Comparison of ENCODE assay signal across 26 cellular contexts in the genomic region with DNA sequence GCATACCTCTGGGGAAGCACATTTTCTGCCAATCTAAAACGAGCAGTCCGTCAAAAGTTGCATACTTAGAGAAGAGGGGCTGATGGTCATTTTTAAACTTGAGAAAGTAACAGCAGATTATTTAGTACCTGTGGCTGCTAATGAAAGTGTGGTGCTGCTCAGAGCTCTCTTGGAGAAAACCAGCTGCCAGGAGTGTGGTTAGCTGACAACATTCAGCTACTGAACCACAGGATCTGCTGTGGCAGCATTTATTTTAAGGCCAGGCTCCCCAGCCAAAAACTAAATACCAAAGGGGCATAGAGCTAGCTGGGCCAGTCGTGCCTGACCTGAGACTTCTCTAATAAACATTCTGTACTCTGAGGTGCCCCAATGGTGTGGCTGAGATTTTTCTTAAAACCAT.
DNase-seq lines count a peak whose midpoint lies in the region; ATAC-seq and TF ChIP-seq lines count a peak whose summit lies in the region.
"Had no signal": no experiment of that assay in that cellular context is flagged by ENCODE, and none has a peak within 500 bp of the region (broad histone marks: within the 10 kb centered on the region; RNA-seq: fewer than 3 reads in every experiment).

No MANE protein-coding gene starts in this region.

- H3K4me3 Mint-ChIP-seq in nephron progenitor cell, result no peak overlapping the region
- no peak overlapping the region for H3K4me3 Mint-ChIP-seq in activated naive CD8-positive, alpha-beta T cell treated with anti-CD3 and anti-CD28 coated beads, Interleukin-2, amount 50 U/mL, for 24 hours
- H3K4me3 Mint-ChIP-seq: activated naive CD8-positive, alpha-beta T cell; activated T-helper 17 cell treated with anti-CD3 and anti-CD28 coated beads, Interleukin-2, amount 50 U/mL, for 72 hours; endodermal cell; stimulated activated naive B cell treated with anti-CD40 and anti-IgM and Interleukin-4, amounts not matched to agents 10 μg/mL and 1 μg/mL and 100 μg/mL, for 72 hours had no signal

- no peak for ATAC-seq in activated naive CD8-positive, alpha-beta T cell treated with anti-CD3 and anti-CD28 coated beads, Interleukin-2, amount 50 U/mL, for 24 hours
- no peak for ATAC-seq in GM18858 (IDR thresholded peaks at IDR 0.05; ENCODE audit: unreplicated experiment)
- ATAC-seq: activated T-helper 17 cell treated with anti-CD3 and anti-CD28 coated beads, Interleukin-2, amount 50 U/mL, for 72 hours; K562; stimulated activated naive B cell treated with anti-CD40 and anti-IgM and Interleukin-4, amounts not matched to agents 10 μg/mL and 1 μg/mL and 100 μg/mL, for 72 hours had no signal

- no peaks in the 10 kb centered on the region for H3K9me3 Mint-ChIP-seq in nephron progenitor cell
- peaks cover 5% of the 10 kb centered on the region for H3K9me3 Mint-ChIP-seq in activated naive CD8-positive, alpha-beta T cell treated with anti-CD3 and anti-CD28 coated beads, Interleukin-2, amount 50 U/mL, for 24 hours
- H3K9me3 Mint-ChIP-seq: endodermal cell; stimulated activated naive B cell treated with anti-CD40 and anti-IgM and Interleukin-4, amounts not matched to agents 10 μg/mL and 1 μg/mL and 100 μg/mL, for 72 hours had no signal

- no peaks in the 10 kb centered on the region for H3K36me3 Mint-ChIP-seq in nephron progenitor cell (ENCODE audit: low read depth)
- H3K36me3 Mint-ChIP-seq in activated naive CD8-positive, alpha-beta T cell treated with anti-CD3 and anti-CD28 coated beads, Interleukin-2, amount 50 U/mL, for 24 hours (ENCODE audit: low read depth), result no peaks in the 10 kb centered on the region
- H3K36me3 Mint-ChIP-seq: activated naive CD8-positive, alpha-beta T cell; stimulated activated naive B cell treated with anti-CD40 and anti-IgM and Interleukin-4, amounts not matched to agents 10 μg/mL and 1 μg/mL and 100 μg/mL, for 72 hours had no signal

- in situ Hi-C loops in astrocyte of the spinal cord (cut with HindIII; ENCODE audit: low sequenced_read_pairs), result no loop called here

- DNase-seq in GM12865 (ENCODE audit: low read depth), result peak; percentile 4
- peak; percentile 15 for DNase-seq in M059J (ENCODE audit: low read depth)
- peak; percentile 72 for DNase-seq in astrocyte of the spinal cord (ENCODE audit: low read depth, low spot score)
- no peak for DNase-seq in nephron progenitor cell
- DNase-seq in NCI-H1694 (lab: John Stamatoyannopoulos, UW), result no peak
- DNase-seq in HuH-7 (ENCODE audit: low spot score), result no peak
- no peak for DNase-seq in activated naive CD8-positive, alpha-beta T cell treated with anti-CD3 and anti-CD28 coated beads, Interleukin-2, amount 50 U/mL, for 24 hours
- DNase-seq: activated CD4-positive, alpha-beta T cell treated with anti-CD3 and anti-CD28 coated beads for 48 hours; AML-193; cortex of kidney; DMS79 treated with DMSO at 0.1 percent for 48 hours; endodermal cell; kidney glomerular epithelial cell; mammary epithelial cell; MV-4-11; NCI-H187 treated with DMSO at 0.1 percent for 48 hours; NCI-H446; Peyer's patch; stimulated activated naive B cell treated with anti-CD40 and anti-IgM and Interleukin-4, amounts not matched to agents 10 μg/mL and 1 μg/mL and 100 μg/mL, for 72 hours; T-helper 2 cell; thyroid gland had no signal

- no peak for TF ChIP-seq CTCF in GM12865 (IDR thresholded peaks at IDR 0.05; ENCODE audit: insufficient read depth, low read depth, low read length, missing control alignments)
- TF ChIP-seq CTCF in astrocyte of the spinal cord (IDR thresholded peaks at IDR 0.05; ENCODE audit: low read depth, low read length), result no peak
- TF ChIP-seq CTCF in nephron progenitor cell (IDR thresholded peaks at IDR 0.05), result no peak

- H3K4me1 Mint-ChIP-seq in nephron progenitor cell, result peaks cover 11% of the 10 kb centered on the region
- H3K4me1 Mint-ChIP-seq in activated naive CD8-positive, alpha-beta T cell treated with anti-CD3 and anti-CD28 coated beads, Interleukin-2, amount 50 U/mL, for 24 hours, result no peaks in the 10 kb centered on the region
- H3K4me1 Mint-ChIP-seq: activated T-helper 17 cell treated with anti-CD3 and anti-CD28 coated beads, Interleukin-2, amount 50 U/mL, for 72 hours; endodermal cell; stimulated activated naive B cell treated with anti-CD40 and anti-IgM and Interleukin-4, amounts not matched to agents 10 μg/mL and 1 μg/mL and 100 μg/mL, for 72 hours had no signal

- H3K27me3 Mint-ChIP-seq in nephron progenitor cell (ENCODE audit: low read depth, poor library complexity), result no peaks in the 10 kb centered on the region
- no peaks in the 10 kb centered on the region for H3K27me3 Mint-ChIP-seq in activated naive CD8-positive, alpha-beta T cell treated with anti-CD3 and anti-CD28 coated beads, Interleukin-2, amount 50 U/mL, for 24 hours
- H3K27me3 Mint-ChIP-seq: activated naive CD8-positive, alpha-beta T cell; activated T-helper 17 cell treated with anti-CD3 and anti-CD28 coated beads, Interleukin-2, amount 50 U/mL, for 72 hours; stimulated activated naive B cell treated with anti-CD40 and anti-IgM and Interleukin-4, amounts not matched to agents 10 μg/mL and 1 μg/mL and 100 μg/mL, for 72 hours had no signal

- H3K4me3 ChIP-seq in GM12865 (ENCODE audit: low read depth, low read length) (no peak overlapping the region), astrocyte of the spinal cord (ENCODE audit: low read depth, low read length) (no peak overlapping the region)
- H3K4me3 ChIP-seq: K562, Peyer's patch, smooth muscle cell, thyroid gland had no signal

- peak overlapping the region; percentile 49 for H3K27ac Mint-ChIP-seq in nephron progenitor cell
- no peak overlapping the region for H3K27ac Mint-ChIP-seq in activated naive CD8-positive, alpha-beta T cell treated with anti-CD3 and anti-CD28 coated beads, Interleukin-2, amount 50 U/mL, for 24 hours
- H3K27ac Mint-ChIP-seq: activated naive CD8-positive, alpha-beta T cell; activated T-helper 17 cell treated with anti-CD3 and anti-CD28 coated beads, Interleukin-2, amount 50 U/mL, for 72 hours; endodermal cell; stimulated activated naive B cell treated with anti-CD40 and anti-IgM and Interleukin-4, amounts not matched to agents 10 μg/mL and 1 μg/mL and 100 μg/mL, for 72 hours had no signal

Comparison
In these comparisons a context has a peak if more than half of its experiments do, and no peak if none do; other contexts are left out.
1. DNase-seq: peak in GM12865 (single experiment), M059J (single experiment) and astrocyte of the spinal cord (single experiment); none in nephron progenitor cell (single experiment), NCI-H1694 (single experiment), HuH-7 (single experiment) and activated naive CD8-positive, alpha-beta T cell treated with anti-CD3 and anti-CD28 coated beads, Interleukin-2, amount 50 U/mL, for 24 hours (single experiment).